8 cellular contexts compared by ENCODE assay signal in the genomic region with DNA sequence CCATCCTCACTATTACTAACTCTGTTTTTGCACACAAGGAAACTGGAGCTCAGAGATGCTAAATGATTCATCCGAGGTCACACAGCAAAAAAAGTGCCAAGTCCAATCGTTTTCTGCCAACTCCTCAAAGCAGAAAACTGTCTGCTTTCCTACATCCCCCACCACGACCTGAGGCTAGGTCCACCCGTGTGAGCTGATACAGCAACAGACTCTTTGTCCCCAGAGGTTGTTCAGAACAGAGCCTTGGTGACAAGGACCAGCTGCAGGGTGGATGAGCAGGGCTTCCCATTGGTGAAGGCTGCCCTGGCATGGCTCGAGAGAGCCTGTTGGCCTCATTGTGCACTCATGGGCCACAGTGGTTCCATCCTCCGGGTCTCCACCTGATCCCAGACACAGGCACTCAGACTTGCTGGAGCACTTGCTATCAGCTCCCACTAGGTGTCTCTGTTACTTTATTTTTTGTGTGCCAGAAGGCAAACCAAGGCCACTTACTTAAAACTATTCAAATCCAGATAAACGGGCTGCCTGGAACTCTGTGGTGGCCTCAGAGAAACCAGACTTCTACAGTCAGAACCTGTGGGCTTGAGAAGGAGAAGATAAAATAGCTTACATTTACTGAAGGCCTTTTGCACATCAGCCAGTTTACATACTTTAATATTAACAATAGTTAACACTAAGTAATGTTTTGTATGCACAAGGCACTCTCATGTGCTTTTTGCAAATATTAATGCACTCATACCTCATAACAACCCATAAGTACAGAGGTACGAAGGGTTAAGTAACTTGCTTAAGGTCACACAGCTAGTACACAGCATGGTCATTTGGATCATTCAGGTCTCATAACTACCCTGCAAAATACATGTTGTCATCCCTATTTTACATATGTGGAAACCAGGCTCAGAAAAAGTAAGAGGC.
DNase-seq lines count a peak whose midpoint lies in the region; ATAC-seq lines count a peak whose summit lies in the region.

No MANE protein-coding gene starts in this region.

- H2BK120ac ChIP-seq in trophoblast cell (ENCODE audit: insufficient read depth, low read length, poor library complexity), result no peak overlapping the region

- H3K4me3 Mint-ChIP-seq in activated naive CD8-positive, alpha-beta T cell treated with anti-CD3 and anti-CD28 coated beads, Interleukin-2, amount 50 U/mL, for 24 hours, result no peak overlapping the region

- no peak overlapping the region for H3K18ac ChIP-seq in trophoblast cell (ENCODE audit: low read length)

- H3K36me3 Mint-ChIP-seq in activated naive CD8-positive, alpha-beta T cell treated with anti-CD3 and anti-CD28 coated beads, Interleukin-2, amount 50 U/mL, for 24 hours (ENCODE audit: low read depth), result no peaks in the 10 kb centered on the region

- H3K27me3 Mint-ChIP-seq in activated naive CD8-positive, alpha-beta T cell treated with anti-CD3 and anti-CD28 coated beads, Interleukin-2, amount 50 U/mL, for 24 hours, result peaks cover 23% of the 10 kb centered on the region

- no peaks in the 10 kb centered on the region for H3K79me1 ChIP-seq in trophoblast cell (ENCODE audit: low read length)

- no peak overlapping the region for H4K91ac ChIP-seq in trophoblast cell (ENCODE audit: low read depth, low read length)

- H3K27me3 ChIP-seq in trophoblast cell (ENCODE audit: insufficient read depth, low read length), result no peaks in the 10 kb centered on the region

- no peak overlapping the region for H4K12ac ChIP-seq in trophoblast cell (ENCODE audit: low read depth, low read length)

- intact Hi-C loops in Right ventricle myocardium superior (cut with DNase I), result loop anchor here (2.0 kb wide), 1 partner anchor 187 kb away; no protein-coding TSS in a partner anchor

- no peak overlapping the region for H2BK5ac ChIP-seq in trophoblast cell (ENCODE audit: low read depth, low read length, poor library complexity)

- H3K4me1 ChIP-seq in trophoblast cell (ENCODE audit: control insufficient read depth in 1 of 2, insufficient read depth in 2 of 2, low read length in 2 of 2), result peaks cover 0 to under 1% of the 10 kb centered on the region in 2 experiments

- H3K27ac Mint-ChIP-seq in activated naive CD8-positive, alpha-beta T cell treated with anti-CD3 and anti-CD28 coated beads, Interleukin-2, amount 50 U/mL, for 24 hours, result no peak overlapping the region

- H3K36me3 ChIP-seq in trophoblast cell (ENCODE audit: control insufficient read depth in 1 of 2, insufficient read depth in 2 of 2, low read length in 2 of 2), result no peaks in the 10 kb centered on the region

- H3K27ac ChIP-seq in trophoblast cell (ENCODE audit: low read depth, low read length), result no peak overlapping the region

- WGBS in trophoblast cell (ENCODE audit: extremely low coverage, insufficient coverage, insufficient read length), result no CpG with 5 or more reads among the region's 8 CpGs

- H2BK12ac ChIP-seq in trophoblast cell (ENCODE audit: low read length), result no peak overlapping the region

- no peak overlapping the region for H3K4ac ChIP-seq in trophoblast cell (ENCODE audit: low read depth, low read length)

- no peak overlapping the region for H3K23ac ChIP-seq in trophoblast cell (ENCODE audit: low read length)

- H2AFZ ChIP-seq in trophoblast cell (ENCODE audit: insufficient read depth, low read length, poor library complexity), result no peak overlapping the region

- H2AK5ac ChIP-seq in trophoblast cell (ENCODE audit: low read length), result no peak overlapping the region

- no peak overlapping the region for H3K4me3 ChIP-seq in trophoblast cell (ENCODE audit: low read depth, low read length)

- DNase-seq in stimulated activated CD4-positive, alpha-beta T cell treated with anti-CD3 and anti-CD28 coated beads, Interleukin-15, amount 100 ng/mL, for 24 hours, result peak; percentile 30
- DNase-seq in stimulated activated CD4-positive, alpha-beta T cell treated with anti-CD3 and anti-CD28 coated beads, Interleukin-12 subunit alpha, Interleukin-12 subunit beta, amount 100 ng/mL, for 4 hours, result no peak
- peak in 53 of 76 experiments; percentile 1 to 79 (median 37) for DNase-seq in HUDEP-2 (lab: John Stamatoyannopoulos, UW; ENCODE audit: unreplicated experiment in 76 of 76)
- DNase-seq in NCI-H82 treated with DMSO at 0.1 percent for 48 hours (lab: John Stamatoyannopoulos, UW; ENCODE audit: unreplicated experiment), result peak; percentile 37
- no peak for DNase-seq in activated naive CD8-positive, alpha-beta T cell treated with anti-CD3 and anti-CD28 coated beads, Interleukin-2, amount 50 U/mL, for 24 hours
- no peak for DNase-seq in Right ventricle myocardium superior
- DNase-seq in trophoblast cell, result peak; percentile 75 to 93

- H4K8ac ChIP-seq in trophoblast cell (ENCODE audit: low read depth, low read length), result no peak overlapping the region

- H3K4me2 ChIP-seq in trophoblast cell (ENCODE audit: low read length), result no peak overlapping the region

- peak; percentile 46 for ATAC-seq in activated naive CD8-positive, alpha-beta T cell treated with anti-CD3 and anti-CD28 coated beads, Interleukin-2, amount 50 U/mL, for 24 hours
- ATAC-seq in Right ventricle myocardium superior (ENCODE audit: poor library complexity) (peak; percentile 95), GM21367 (IDR thresholded peaks at IDR 0.05; ENCODE audit: unreplicated experiment) (no peak)

- H3K9me3 Mint-ChIP-seq in activated naive CD8-positive, alpha-beta T cell treated with anti-CD3 and anti-CD28 coated beads, Interleukin-2, amount 50 U/mL, for 24 hours, result no peaks in the 10 kb centered on the region

- no peak overlapping the region for H3K9ac ChIP-seq in trophoblast cell (ENCODE audit: low read length)

- H3K9me3 ChIP-seq in trophoblast cell (ENCODE audit: insufficient read depth, low read depth, low read length), result peaks cover 3% of the 10 kb centered on the region

- no peaks in the 10 kb centered on the region for H3K79me2 ChIP-seq in trophoblast cell (ENCODE audit: control insufficient read depth, insufficient read depth, low read length, poor library complexity)

- H3K14ac ChIP-seq in trophoblast cell (ENCODE audit: low read length), result no peak overlapping the region

- H3K4me1 Mint-ChIP-seq in activated naive CD8-positive, alpha-beta T cell treated with anti-CD3 and anti-CD28 coated beads, Interleukin-2, amount 50 U/mL, for 24 hours, result no peaks in the 10 kb centered on the region

Comparison
In these comparisons a context has a peak if more than half of its experiments do, and no peak if none do; other contexts are left out.
1. DNase-seq: peak in stimulated activated CD4-positive, alpha-beta T cell treated with anti-CD3 and anti-CD28 coated beads, Interleukin-15, amount 100 ng/mL, for 24 hours (single experiment), HUDEP-2 (53 of 76), NCI-H82 treated with DMSO at 0.1 percent for 48 hours (single experiment) and trophoblast cell (2 of 2); none in stimulated activated CD4-positive, alpha-beta T cell treated with anti-CD3 and anti-CD28 coated beads, Interleukin-12 subunit alpha, Interleukin-12 subunit beta, amount 100 ng/mL, for 4 hours (single experiment), activated naive CD8-positive, alpha-beta T cell treated with anti-CD3 and anti-CD28 coated beads, Interleukin-2, amount 50 U/mL, for 24 hours (single experiment) and Right ventricle myocardium superior (single experiment).